23 cellular contexts compared by ENCODE assay signal in genomic region chr6:45415778-45416518, GRCh38. TPM values are rescaled to one million over a fixed set of nuclear protein-coding genes. Genes with fewer than 3 reads are reported as not detected.
A peak's percentile ranks its signal among the peaks of the same experiment; 100 is the strongest.
DNase-seq lines count a peak whose midpoint lies in the region; ATAC-seq, FAIRE-seq and TF ChIP-seq lines count a peak whose summit lies in the region.
"Had no signal": no experiment of that assay in that cellular context is flagged by ENCODE, and none has a peak within 500 bp of the region (broad histone marks: within the 10 kb centered on the region; RNA-seq: fewer than 3 reads in every experiment).

No MANE protein-coding gene starts in this region.

- H2BK20ac ChIP-seq in H1 (ENCODE audit: low read length) = no peak overlapping the region

- no peak overlapping the region for H3K4me3 ChIP-seq in SK-N-SH (ENCODE audit: low read depth in 2 of 2, low read length in 1 of 2)
- peak overlapping the region; percentile 39 for H3K4me3 ChIP-seq in NB4 (ENCODE audit: low read depth, low read length)
- H3K4me3 ChIP-seq in H1 (ENCODE audit: extremely low read depth in 1 of 4, insufficient read depth in 2 of 4, low read depth in 3 of 4, low read length in 4 of 4) = no peak overlapping the region
- no peak overlapping the region for H3K4me3 ChIP-seq in WERI-Rb-1 (ENCODE audit: low read depth, low read length)
- H3K4me3 ChIP-seq: stomach, thyroid gland, vagina had no signal

- no peak overlapping the region for H3K23ac ChIP-seq in H1 (ENCODE audit: insufficient read length)

- no peak overlapping the region for H3K4ac ChIP-seq in H1 (replicated peaks; ENCODE audit: insufficient read length, low read depth, low read length)

- no peak overlapping the region for H2AFZ ChIP-seq in SK-N-SH (ENCODE audit: low read depth)
- H2AFZ ChIP-seq in H1 (ENCODE audit: low read length) = no peak overlapping the region

- peaks cover 6% of the 10 kb centered on the region for H3F3A ChIP-seq in SK-N-SH (replicated peaks; ENCODE audit: insufficient read depth)

- H3K4me1 ChIP-seq in SK-N-SH (ENCODE audit: control insufficient read depth in 1 of 2, insufficient read depth in 2 of 2, low read depth in 1 of 2, low read length in 1 of 2) = peaks cover 0 to 10% of the 10 kb centered on the region in 2 experiments; a peak in 2 of 4 replicates
- H3K4me1 ChIP-seq in H1 (replicated peaks in 1 of 4; ENCODE audit: control insufficient read depth in 3 of 4, insufficient read depth in 4 of 4, low read length in 3 of 4) = peaks cover 0 to 7% (median 4%) of the 10 kb centered on the region in 4 experiments; a peak in 6 of 7 replicates

- H3K27ac ChIP-seq in SK-N-SH (ENCODE audit: low read depth in 2 of 2, low read length in 1 of 2) (no peak overlapping the region), H1 (ENCODE audit: low read depth, low read length) (no peak overlapping the region), WERI-Rb-1 (no peak overlapping the region)
- H3K27ac ChIP-seq: 22Rv1, stomach, thyroid gland, vagina had no signal

- H3K23me2 ChIP-seq in H1 (ENCODE audit: low read depth, low read length) = peaks cover 3% of the 10 kb centered on the region; the same call in 1 of the 2 replicates

- H3K9me3 ChIP-seq in SK-N-SH (no peaks in the 10 kb centered on the region), H1 (ENCODE audit: insufficient read depth in 2 of 2, low read depth in 1 of 2, low read length in 1 of 2) (no peaks in the 10 kb centered on the region), WERI-Rb-1 (ENCODE audit: severe bottlenecking) (no peaks in the 10 kb centered on the region)
- H3K9me3 ChIP-seq: stomach, thyroid gland, vagina had no signal

- H4K8ac ChIP-seq in H1 (ENCODE audit: extremely low read depth, insufficient read depth, low read length) = no peak overlapping the region

- H3K9me2 ChIP-seq in SK-N-SH = no peaks in the 10 kb centered on the region

- no peak overlapping the region for H4K91ac ChIP-seq in H1 (replicated peaks; ENCODE audit: insufficient read length, low read length)

- H2AK5ac ChIP-seq in H1 (ENCODE audit: low read depth, low read length) = no peak overlapping the region

- TF ChIP-seq POLR2A in NB4 (IDR thresholded peaks at IDR 0.05; ENCODE audit: extremely low read depth, insufficient read length) = no peak
- no peak for TF ChIP-seq POLR2A in H1 (IDR thresholded peaks at IDR 0.05; ENCODE audit: control extremely low read depth in 1 of 2, low read depth in 2 of 2, low read length in 2 of 2)

- ATAC-seq in SK-N-SH treated with all-trans-retinoic acid at 6 μM for 48 hours = no peak
- ATAC-seq in GM21528 (IDR thresholded peaks at IDR 0.05; ENCODE audit: low FRiP score, unreplicated experiment) = peak; percentile 58
- no peak for ATAC-seq in GM21825 (IDR thresholded peaks at IDR 0.05; ENCODE audit: unreplicated experiment)
- ATAC-seq: activated CD8-positive, alpha-beta T cell treated with anti-CD3 and anti-CD28 coated beads for 36 hours; naive thymus-derived CD8-positive, alpha-beta T cell had no signal

- 22% methylated on average over 3 of the region's 3 CpGs for WGBS in SK-N-SH (ENCODE audit: low lambda C conversion rate)
- WGBS in H1 (ENCODE audit: extremely low coverage in 1 of 2, insufficient coverage in 1 of 2, insufficient read length in 1 of 2, insufficient replicate concordance in 2 of 2, low coverage in 1 of 2, low lambda C conversion rate in 2 of 2, missing lambda C conversion rate in 1 of 2), 2 experiments = 86% methylated on average over 3 of the region's 3 CpGs; no CpG with 5 or more reads in 1 of the 2 experiments

- H2BK12ac ChIP-seq in H1 (ENCODE audit: low read depth, low read length) = no peak overlapping the region

- H4K20me1 ChIP-seq in SK-N-SH (ENCODE audit: insufficient read depth) = no peaks in the 10 kb centered on the region
- H4K20me1 ChIP-seq in H1 (replicated peaks in 1 of 2; ENCODE audit: control insufficient read depth in 1 of 2, insufficient read depth in 2 of 2, low read length in 2 of 2) = no peaks in the 10 kb centered on the region

- H3K79me2 ChIP-seq in SK-N-SH (ENCODE audit: insufficient read depth) (peaks cover 6% of the 10 kb centered on the region; the same call in 1 of the 2 replicates), H1 (ENCODE audit: control insufficient read depth in 1 of 2, insufficient read depth in 2 of 2, low read length in 2 of 2) (no peaks in the 10 kb centered on the region)

- no peak for FAIRE-seq in H1 (lab: Jason Lieb, UNC)
- FAIRE-seq in GM19239 (lab: Jason Lieb, UNC) = no peak
- FAIRE-seq: GM12891 had no signal

- H3K27me3 ChIP-seq in SK-N-SH (ENCODE audit: insufficient read depth) = no peaks in the 10 kb centered on the region
- H3K27me3 ChIP-seq in H1 (replicated peaks in 1 of 4; ENCODE audit: control insufficient read depth in 3 of 4, extremely low read depth in 1 of 4, insufficient read depth in 3 of 4, low read length in 3 of 4) = peaks cover 20 to 32% (median 28%) of the 10 kb centered on the region in 4 experiments
- peaks cover 22% of the 10 kb centered on the region for H3K27me3 ChIP-seq in WERI-Rb-1 (ENCODE audit: insufficient read depth, low read depth, severe bottlenecking)
- H3K27me3 ChIP-seq: vagina had no signal

- H2BK15ac ChIP-seq in H1 (ENCODE audit: low read length) = no peak overlapping the region

- no peak for TF ChIP-seq EP300 in SK-N-SH (IDR thresholded peaks at IDR 0.05; ENCODE audit: borderline replicate concordance in 1 of 2, low read depth in 1 of 2, low read length in 1 of 2)
- no peak for TF ChIP-seq EP300 in H1 (IDR thresholded peaks at IDR 0.05; ENCODE audit: borderline replicate concordance in 1 of 2, low read depth in 2 of 2, low read length in 2 of 2)

- H2BK120ac ChIP-seq in H1 (replicated peaks; ENCODE audit: low read depth, low read length) = no peak overlapping the region

- H3K36me3 ChIP-seq in SK-N-SH (replicated peaks in 1 of 2; ENCODE audit: control insufficient read depth in 1 of 2, insufficient read depth in 2 of 2, low read length in 1 of 2) = no peaks in the 10 kb centered on the region
- no peaks in the 10 kb centered on the region for H3K36me3 ChIP-seq in H1 (ENCODE audit: control insufficient read depth in 2 of 4, insufficient read depth in 4 of 4, low read length in 3 of 4)
- no peaks in the 10 kb centered on the region for H3K36me3 ChIP-seq in WERI-Rb-1
- H3K36me3 ChIP-seq: stomach, thyroid gland, vagina had no signal

- H3K18ac ChIP-seq in H1 (ENCODE audit: extremely low read depth, low read length) = no peak overlapping the region

- no peak for TF ChIP-seq CTCF in SK-N-SH (IDR thresholded peaks at IDR 0.05)
- no peak for TF ChIP-seq CTCF in NB4 (IDR thresholded peaks at IDR 0.05; ENCODE audit: low read depth, low read length)
- TF ChIP-seq CTCF in H1 (IDR thresholded peaks at IDR 0.05; ENCODE audit: control extremely low read depth in 1 of 3, insufficient read depth in 1 of 3, low read depth in 1 of 3, low read length in 3 of 3) = no peak
- TF ChIP-seq CTCF in WERI-Rb-1 (IDR thresholded peaks at IDR 0.05; ENCODE audit: low read depth, low read length) = no peak

- H2BK5ac ChIP-seq in H1 (ENCODE audit: low read depth, low read length) = no peak overlapping the region

- 0 out of 2 replicates have a peak overlapping the region, but pooled peaks have one; percentile 22 for H3K4me2 ChIP-seq in SK-N-SH
- H3K4me2 ChIP-seq in H1 (ENCODE audit: insufficient read depth in 1 of 2, low read depth in 2 of 2, low read length in 2 of 2) = no peak overlapping the region

- DNase-seq in SK-N-SH (no peak), NB4 (ENCODE audit: low read depth) (no peak), H1 (ENCODE audit: low read depth in 1 of 2, low spot score in 2 of 2) (no peak), GM19239 (ENCODE audit: insufficient read length, low spot score) (no peak), WERI-Rb-1 (no peak)
- DNase-seq: activated B cell treated with CpG ODN at 0.5 μM for 24 hours; amniotic stem cell; glutamatergic neuron; H9; midbrain; naive thymus-derived CD8-positive, alpha-beta T cell; NCI-H446 treated with DMSO at 0.1 percent for 48 hours; NCI-H82; nucleus accumbens; stomach; thyroid gland had no signal

- CTCF ChIA-PET in SK-N-SH (lab: Yijun Ruan, JAX) = no interaction called here
- CTCF ChIA-PET in H1 (lab: Charles Lee; ENCODE audit: partially characterized antibody) = interaction anchor here (1.0 to 1.6 kb wide), 3 partner anchors 106 to 941 kb away, joined by 3 to 4 read pairs (median 4); no protein-coding TSS in a partner anchor

- POLR2A ChIA-PET in SK-N-SH (lab: Yijun Ruan, JAX) = no interaction called here
- POLR2A ChIA-PET in H1 (lab: Charles Lee; ENCODE audit: partially characterized antibody) = no interaction called here

- H3K79me1 ChIP-seq in H1 (ENCODE audit: low read depth, low read length) = no peaks in the 10 kb centered on the region

- H4K5ac ChIP-seq in H1 (ENCODE audit: insufficient read length, low read depth, low read length) = no peak overlapping the region

- H3K14ac ChIP-seq in H1 (ENCODE audit: insufficient read length) = no peak overlapping the region

- no peak overlapping the region for H3K56ac ChIP-seq in H1 (replicated peaks; ENCODE audit: insufficient read length, low read depth, low read length)

- H3K9ac ChIP-seq in SK-N-SH = no peak overlapping the region
- no peak overlapping the region for H3K9ac ChIP-seq in H1 (replicated peaks in 1 of 4; ENCODE audit: extremely low read depth in 1 of 4, low read depth in 3 of 4, low read length in 3 of 4)

- TF ChIP-seq RAD21 in SK-N-SH (IDR thresholded peaks at IDR 0.05; ENCODE audit: low read length) (no peak), H1 (IDR thresholded peaks at IDR 0.05 in 1 of 2, conservative IDR thresholded peaks at IDR 0.05 in 1 of 2; ENCODE audit: low read depth in 2 of 2, low read length in 2 of 2) (no peak)

TF ChIP-seq in SK-N-SH, 30 proteins besides CTCF, POLR2A, EP300 and RAD21 (continues in another document):
- TF ChIP-seq NRF1 (IDR thresholded peaks at IDR 0.05; ENCODE audit: low read depth, low read length) = no peak

TF ChIP-seq in H1, 55 proteins besides CTCF, POLR2A, EP300 and RAD21:
- TF ChIP-seq RNF2 (IDR thresholded peaks at IDR 0.05; ENCODE audit: borderline replicate concordance, low read depth, low read length, missing control alignments, poor library complexity, severe bottlenecking) (no peak), SIX5 (IDR thresholded peaks at IDR 0.05; ENCODE audit: low read depth, low read length) (0 out of 2 replicates have a peak, but pooled peaks have one; percentile 1)

RNA-seq across cellular contexts. Expression of gene SUPT3H, which starts 38.2 kb away (rescaled TPM):
- polyA plus RNA-seq in SK-N-SH (2012; rRNA removed) = 10.9 and 16.6 TPM in 2 replicates
- polyA plus RNA-seq in SK-N-SH (2012; cell fraction: cytosol; rRNA removed) = 10.2 and 11.3 TPM in 2 replicates
- 15.3 and 20.3 TPM in 2 replicates for polyA plus RNA-seq in SK-N-SH (2012; cell fraction: nucleus; rRNA removed)
- 18.8 and 25.0 TPM in 2 replicates for total RNA-seq in H1 (2021; fragmentation: NEBNext Ultra II Directional; extraction: Animal tissue kit (Norgen Biotek cat#: 25700))
- 14.7 and 23.0 TPM in 2 replicates for polyA plus RNA-seq in H1 (2011; rRNA removed)
- 20.5 TPM for polyA plus RNA-seq in H1 (2011; cell fraction: cytosol; rRNA removed)
- 21.5 TPM for polyA plus RNA-seq in H1 (2011; cell fraction: nucleus; rRNA removed)
- 19.8 to 23.9 TPM (median 21.9 TPM) in 4 replicates for polyA plus RNA-seq in H1 (2012, experiment 1 of 2)
- polyA plus RNA-seq in H1 (2012, experiment 2 of 2) = 5.6 TPM
- 19.0 TPM for polyA plus RNA-seq in H1 (2013, experiment 1 of 2)
- 22.8 TPM for polyA plus RNA-seq in H1 (2013, experiment 2 of 2)
- 33.6 and 42.7 TPM in 2 replicates for polyA minus RNA-seq in H1 (2011; rRNA and poly(A)+ RNA removed)
- 16.9 TPM for polyA minus RNA-seq in H1 (2011; cell fraction: cytosol; rRNA and poly(A)+ RNA removed)
- 45.3 TPM for polyA minus RNA-seq in H1 (2011; cell fraction: nucleus; rRNA and poly(A)+ RNA removed)
